Comparison of ENCODE assay signal across 29 cellular contexts in genomic region chr13:101382086-101382485, GRCh38. TPM values are rescaled to one million over a fixed set of nuclear protein-coding genes. Genes with fewer than 3 reads are reported as not detected.
DNase-seq lines count a peak whose midpoint lies in the region; ATAC-seq and TF ChIP-seq lines count a peak whose summit lies in the region.
"Had no signal": no experiment of that assay in that cellular context is flagged by ENCODE, and none has a peak within 500 bp of the region (broad histone marks: within the 10 kb centered on the region; RNA-seq: fewer than 3 reads in every experiment).

No MANE protein-coding gene starts in this region.

- H3K79me2 ChIP-seq in GM23248 (ENCODE audit: insufficient read depth) = no peaks in the 10 kb centered on the region

- WGBS in GM23248 (ENCODE audit: low coverage in 1 of 2, low lambda C conversion rate in 2 of 2, missing lambda C conversion rate in 2 of 2), 2 experiments = 5 to 6% methylated on average over 2 of the region's 2 CpGs

- peak overlapping the region; percentile 53 for H2AFZ ChIP-seq in GM23248

- H4K20me1 ChIP-seq in GM23248 (ENCODE audit: insufficient read depth) = no peaks in the 10 kb centered on the region

- H3K27ac ChIP-seq in GM23248 = peak overlapping the region; percentile 7; the same call in 1 of the 2 replicates
- H3K27ac ChIP-seq in brain microvascular endothelial cell = no peak overlapping the region
- H3K27ac ChIP-seq: C4-2B, heart right ventricle, SJCRH30, spleen, testis, uterus had no signal

- peaks cover 22% of the 10 kb centered on the region for H3K4me1 ChIP-seq in GM23248 (ENCODE audit: insufficient read depth)
- H3K4me1 ChIP-seq: heart right ventricle, SJCRH30, spleen, testis, uterus had no signal

- no peaks in the 10 kb centered on the region for H3K9me2 ChIP-seq in GM23248 (ENCODE audit: insufficient read depth)

- ATAC-seq in GM19351 (IDR thresholded peaks at IDR 0.05; ENCODE audit: unreplicated experiment) = no peak
- ATAC-seq: activated CD8-positive, alpha-beta T cell treated with anti-CD3 and anti-CD28 coated beads for 36 hours; heart right ventricle; left lobe of liver; naive thymus-derived CD4-positive, alpha-beta T cell; Panc1; stimulated activated naive B cell treated with anti-CD40 and anti-IgM and Interleukin-4, amounts not matched to agents 10 μg/mL and 1 μg/mL and 100 μg/mL, for 72 hours had no signal

- no peak overlapping the region for H3K9ac ChIP-seq in GM23248

- peak overlapping the region; percentile 67 for H3K4me2 ChIP-seq in GM23248 (ENCODE audit: unreplicated experiment)

- DNase-seq in GM23248 (no peak), NCI-H1105 treated with DMSO at 0.1 percent for 48 hours (lab: John Stamatoyannopoulos, UW) (peak; percentile 39), NCI-H748 treated with DMSO at 0.1 percent for 48 hours (lab: John Stamatoyannopoulos, UW) (peak; percentile 83), iPS-NIHi7 (ENCODE audit: extremely low spot score) (peak; percentile 23), brain microvascular endothelial cell (no peak), SK-N-DZ (ENCODE audit: low spot score) (no peak), hippocampal formation (lab: John Stamatoyannopoulos, UW) (no peak)
- DNase-seq: activated CD4-positive, alpha-beta T cell treated with anti-CD3 and anti-CD28 coated beads for 1 hour; activated CD8-positive, alpha-beta T cell treated with anti-CD3 and anti-CD28 coated beads for 36 hours; activated gamma-delta T cell; Calu3; heart right ventricle; naive thymus-derived CD4-positive, alpha-beta T cell; NCI-H1694; NCI-H446; occipital lobe; SJCRH30; spleen; stimulated activated CD4-positive, alpha-beta T cell treated with anti-CD3 and anti-CD28 coated beads, Interleukin-4, amount 100 ng/mL, for 1 hour; stimulated activated naive B cell treated with anti-CD40 and anti-IgM and Interleukin-4, amounts not matched to agents 10 μg/mL and 1 μg/mL and 100 μg/mL, for 72 hours; testis; uterus had no signal

- in situ Hi-C loops in GM23248 (cut with MboI) = no loop called here
- in situ Hi-C loops in brain microvascular endothelial cell (cut with HindIII; ENCODE audit: low pct_ligation_motif_present, low sequenced_read_pairs) = no loop called here

- H3K36me3 ChIP-seq in GM23248 (ENCODE audit: low read depth) (no peaks in the 10 kb centered on the region), brain microvascular endothelial cell (replicated peaks) (no peaks in the 10 kb centered on the region)
- H3K36me3 ChIP-seq: heart right ventricle, SJCRH30, spleen, uterus had no signal

- no peaks in the 10 kb centered on the region for H3F3A ChIP-seq in GM23248 (ENCODE audit: insufficient read depth)

- no peak for TF ChIP-seq CTCF in brain microvascular endothelial cell (IDR thresholded peaks at IDR 0.05; ENCODE audit: low read depth, low read length, missing control alignments)

- H3K27me3 ChIP-seq in GM23248 (replicated peaks; ENCODE audit: insufficient read depth) (no peaks in the 10 kb centered on the region), brain microvascular endothelial cell (replicated peaks) (no peaks in the 10 kb centered on the region)
- H3K27me3 ChIP-seq: heart right ventricle, SJCRH30, spleen, testis, uterus had no signal

- H3K4me3 ChIP-seq in GM23248 (0 out of 2 replicates have a peak overlapping the region, but pooled peaks have one; percentile 31), brain microvascular endothelial cell (ENCODE audit: low read depth, low read length) (no peak overlapping the region)
- H3K4me3 ChIP-seq: heart right ventricle, SJCRH30, spleen, testis, uterus had no signal

- H3K9me3 ChIP-seq in GM23248 (ENCODE audit: low read depth) = no peaks in the 10 kb centered on the region
- H3K9me3 ChIP-seq: SJCRH30, testis, uterus had no signal

RNA-seq across cellular contexts. Expression of gene NALCN, which starts 34.2 kb away (rescaled TPM):
- 3.6 and 3.9 TPM in 2 replicates for total RNA-seq in GM23248 (2014; rRNA removed; shearing (Covaris generic))
- polyA plus RNA-seq in GM23248 (2016; fragmentation: Nextera tagmentation; extraction: Ambion mirVana) = 3.1 and 3.5 TPM in 2 replicates
- 5.1 and 5.2 TPM in 2 replicates for polyA plus RNA-seq in SK-N-DZ (2014; cell fraction: cytosol; rRNA removed)
- polyA plus RNA-seq in SK-N-DZ (2014; cell fraction: nucleus; rRNA removed) = 3.1 and 3.4 TPM in 2 replicates
- total RNA-seq: activated CD8-positive, alpha-beta T cell treated with anti-CD3 and anti-CD28 coated beads for 36 hours; Daoy; naive thymus-derived CD4-positive, alpha-beta T cell; T-helper 1 cell treated with Interleukin-12 subunit alpha and Interleukin-12 subunit beta and Interleukin-4 antibody, amounts not matched to agents 30 ng/mL and 1 ng/mL, for 36 hours had no signal
- polyA plus RNA-seq: IgD-negative memory B cell; naive thymus-derived CD4-positive, alpha-beta T cell had no signal

Comparison
In these comparisons a context has a peak if more than half of its experiments do, and no peak if none do; other contexts are left out.
1. DNase-seq: peak in NCI-H1105 treated with DMSO at 0.1 percent for 48 hours (single experiment), NCI-H748 treated with DMSO at 0.1 percent for 48 hours (single experiment) and iPS-NIHi7 (single experiment); none in GM23248 (single experiment), brain microvascular endothelial cell (single experiment), SK-N-DZ (single experiment) and hippocampal formation (0 of 2).